Comparison of ENCODE assay signal across 9 cellular contexts in the genomic region with DNA sequence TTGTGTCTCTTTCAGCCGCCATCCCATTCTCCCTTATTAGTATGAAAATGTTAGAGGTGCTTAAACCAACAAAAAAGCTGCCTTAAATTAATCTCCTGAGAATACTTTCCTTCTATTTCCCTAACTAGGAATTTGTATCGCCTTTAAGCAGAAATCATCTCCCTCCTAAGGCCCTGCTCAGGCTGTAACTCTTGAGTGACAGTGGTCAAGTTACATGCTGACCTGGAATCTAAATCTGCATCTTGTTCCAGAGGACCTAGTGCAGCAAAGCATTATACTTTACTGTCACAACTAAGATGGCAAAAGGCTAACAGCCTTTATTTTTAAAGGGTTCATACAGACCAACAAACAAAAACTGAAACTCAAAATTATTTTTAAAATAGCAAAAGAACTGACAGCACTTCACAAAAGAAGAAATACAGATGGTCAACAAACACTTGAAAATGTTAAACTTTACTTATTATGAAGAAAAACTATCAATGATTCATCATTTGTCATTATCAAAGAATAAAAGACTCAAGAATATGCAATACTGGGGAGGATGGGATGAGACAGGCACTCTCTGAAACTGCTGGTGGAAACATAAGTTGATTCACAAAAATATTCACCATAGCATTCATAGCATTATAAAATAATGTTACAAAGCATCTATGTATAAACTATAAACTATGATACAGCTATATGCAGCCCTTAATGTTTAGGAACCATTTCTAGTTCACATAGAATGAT. TPM values are rescaled to one million over a fixed set of nuclear protein-coding genes. Genes with fewer than 3 reads are reported as not detected.
DNase-seq lines count a peak whose midpoint lies in the region; ATAC-seq and TF ChIP-seq lines count a peak whose summit lies in the region.
"Had no signal": no experiment of that assay in that cellular context is flagged by ENCODE, and none has a peak within 500 bp of the region (broad histone marks: within the 10 kb centered on the region; RNA-seq: fewer than 3 reads in every experiment).

No MANE protein-coding gene starts in this region.

- DNase-seq in coronary artery (ENCODE audit: low spot score) (no peak), osteoblast (ENCODE audit: insufficient read length, low spot score, missing footprints) (peak; percentile 73), cerebellar cortex (ENCODE audit: low spot score) (no peak), SW 1271 (lab: John Stamatoyannopoulos, UW) (no peak)
- DNase-seq in activated CD4-positive, alpha-beta T cell treated with anti-CD3 and anti-CD28 coated beads, Interleukin-2, amount 50 U/mL, for 48 hours: no peak
- DNase-seq: NCI-H1105 had no signal

- H3K4me2 ChIP-seq in osteoblast (ENCODE audit: insufficient read depth, low read length): peak overlapping the region; percentile 13

- H2AFZ ChIP-seq in osteoblast (ENCODE audit: low read length): no peak overlapping the region

- H3K27ac ChIP-seq in coronary artery (peak overlapping the region; percentile 54 to 63), osteoblast (ENCODE audit: low read depth, low read length) (peak overlapping the region; percentile 57)

- no peak overlapping the region for H3K4me3 ChIP-seq in coronary artery
- no peak overlapping the region for H3K4me3 ChIP-seq in osteoblast (ENCODE audit: insufficient read depth, low read length)

- no peaks in the 10 kb centered on the region for H3K27me3 ChIP-seq in osteoblast (ENCODE audit: insufficient read depth, low read length)

- ATAC-seq in GM18520 (IDR thresholded peaks at IDR 0.05; ENCODE audit: unreplicated experiment) (peak; percentile 2), HG03442 (IDR thresholded peaks at IDR 0.05; ENCODE audit: unreplicated experiment) (peak; percentile 8), HG03045 (IDR thresholded peaks at IDR 0.05; ENCODE audit: unreplicated experiment) (no peak)

- H3K4me1 ChIP-seq in osteoblast (ENCODE audit: insufficient read depth, low read length): peaks cover 18% of the 10 kb centered on the region

- no peak for TF ChIP-seq CTCF in coronary artery (IDR thresholded peaks at IDR 0.05)
- no peak for TF ChIP-seq CTCF in osteoblast (IDR thresholded peaks at IDR 0.05; ENCODE audit: extremely low read depth, low read depth, low read length)

- no peaks in the 10 kb centered on the region for H3K36me3 ChIP-seq in osteoblast (ENCODE audit: insufficient read depth, low read length)

- no peaks in the 10 kb centered on the region for H3K9me3 ChIP-seq in osteoblast (ENCODE audit: low read depth, low read length)

- H4K20me1 ChIP-seq in osteoblast (ENCODE audit: insufficient read depth, low read length): no peaks in the 10 kb centered on the region

- peaks cover 3% of the 10 kb centered on the region for H3K79me2 ChIP-seq in osteoblast (ENCODE audit: insufficient read depth, low read length)

RNA-seq across cellular contexts. Expression of a gene that starts 11.0 kb away (rescaled TPM):
- 29.8 and 35.5 TPM in 2 replicates for total RNA-seq in osteoblast

RNA-seq across cellular contexts. Expression of a gene that starts 11.7 kb away (rescaled TPM):
- total RNA-seq in osteoblast: 13.8 and 14.1 TPM in 2 replicates

RNA-seq across cellular contexts. Expression of a gene that starts 51.8 kb away (rescaled TPM):
- total RNA-seq in osteoblast: 7.1 and 8.7 TPM in 2 replicates
